8 cellular contexts compared by ENCODE assay signal in the genomic region with DNA sequence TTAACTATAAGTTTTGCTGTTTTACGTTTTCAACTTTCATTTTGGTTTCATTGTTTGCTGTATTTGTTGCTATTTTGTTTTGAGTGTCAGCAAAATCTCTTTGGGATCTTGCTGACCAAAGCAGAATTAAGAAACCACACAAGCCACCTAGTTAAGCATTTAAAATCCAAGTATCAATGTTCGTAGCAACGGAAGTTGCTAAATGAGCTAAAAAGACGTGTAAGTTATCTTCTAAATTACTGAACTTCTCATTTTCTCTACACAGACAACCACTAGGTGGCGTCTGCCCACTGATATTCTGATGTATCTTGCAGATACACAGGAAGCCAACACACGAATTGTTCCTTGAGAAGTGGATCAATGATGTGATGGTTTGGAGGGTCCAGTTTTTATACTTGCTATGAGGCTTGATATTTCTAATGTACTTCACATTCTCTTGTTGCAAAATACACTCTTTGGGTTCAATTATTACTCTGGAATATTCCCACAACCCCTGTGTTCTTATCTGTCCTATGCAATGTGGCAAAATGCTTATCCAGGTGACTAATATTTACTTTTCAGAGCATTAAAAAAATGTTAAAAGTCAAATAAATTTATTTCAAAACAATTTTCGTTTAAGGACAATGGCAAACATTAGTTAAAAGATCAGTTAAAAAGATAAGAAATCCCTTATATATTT.
A peak's percentile ranks its signal among the peaks of the same experiment; 100 is the strongest.
DNase-seq lines count a peak whose midpoint lies in the region; FAIRE-seq and TF ChIP-seq lines count a peak whose summit lies in the region.

No MANE protein-coding gene starts in this region.

- H3K27me3 ChIP-seq in KMS-11 (ENCODE audit: insufficient read depth, low read depth): no peaks in the 10 kb centered on the region
- no peaks in the 10 kb centered on the region for H3K27me3 ChIP-seq in mesendoderm (ENCODE audit: insufficient read depth, low read length, poor library complexity)
- H3K27me3 ChIP-seq in subcutaneous abdominal adipose tissue (ENCODE audit: control insufficient read depth in 5 of 5, insufficient read depth in 4 of 5, low read length in 5 of 5): no peaks in the 10 kb centered on the region

- H3K4me3 ChIP-seq in KMS-11 (IDR thresholded peaks at IDR 0.05; ENCODE audit: insufficient read depth, low read depth, low read length) (peak overlapping the region; percentile 38), choroid plexus epithelial cell (ENCODE audit: low read depth, low read length) (peak overlapping the region; percentile 1), mesendoderm (ENCODE audit: low read length) (no peak overlapping the region), subcutaneous abdominal adipose tissue (ENCODE audit: low read depth in 1 of 5, low read length in 5 of 5) (peak overlapping the region in 4 of 5 donors; percentile 37 to 56 (median 52))

- H3K4ac ChIP-seq in mesendoderm (ENCODE audit: low read depth, low read length): no peak overlapping the region

- no peak overlapping the region for H4K5ac ChIP-seq in mesendoderm (ENCODE audit: low read length)

- H3K4me1 ChIP-seq in KMS-11 (ENCODE audit: low read depth, poor library complexity, severe bottlenecking) (peaks cover 21% of the 10 kb centered on the region), mesendoderm (ENCODE audit: control insufficient read depth, low read depth, low read length) (no peaks in the 10 kb centered on the region), subcutaneous abdominal adipose tissue (ENCODE audit: control insufficient read depth in 5 of 5, insufficient read depth in 5 of 5, low read length in 5 of 5) (peaks cover 0 to 4% (median 0%) of the 10 kb centered on the region in 5 donors)

- H2BK120ac ChIP-seq in mesendoderm (ENCODE audit: low read depth, low read length): no peak overlapping the region

- H3K4me2 ChIP-seq in KMS-11 (peak overlapping the region; percentile 71), mesendoderm (ENCODE audit: low read length) (no peak overlapping the region)

- peak; percentile 71 for FAIRE-seq in G401.6 (lab: Jason Lieb, UNC)

- no peak overlapping the region for H3K18ac ChIP-seq in mesendoderm (ENCODE audit: low read length)

- H3K56ac ChIP-seq in mesendoderm (ENCODE audit: low read length): no peak overlapping the region

- H2BK5ac ChIP-seq in mesendoderm (ENCODE audit: low read length): no peak overlapping the region

- no peak overlapping the region for H2AK5ac ChIP-seq in mesendoderm (ENCODE audit: low read length)

- H3K79me2 ChIP-seq in KMS-11 (ENCODE audit: insufficient read depth, low read depth) (no peaks in the 10 kb centered on the region), mesendoderm (ENCODE audit: control insufficient read depth, insufficient read depth, low read length) (no peaks in the 10 kb centered on the region)

- H2AFZ ChIP-seq in KMS-11 (ENCODE audit: low read depth): peak overlapping the region; percentile 72

- peaks cover 0 to 2% (median 0%) of the 10 kb centered on the region in 5 donors for H3K9me3 ChIP-seq in subcutaneous abdominal adipose tissue (ENCODE audit: control insufficient read depth in 5 of 5, low read length in 5 of 5)

- H3K23ac ChIP-seq in mesendoderm (ENCODE audit: low read length): no peak overlapping the region

- H3K36me3 ChIP-seq in KMS-11 (ENCODE audit: insufficient read depth) (no peaks in the 10 kb centered on the region; the same call in 1 of the 2 replicates), mesendoderm (ENCODE audit: control insufficient read depth, insufficient read depth, low read length) (no peaks in the 10 kb centered on the region), subcutaneous abdominal adipose tissue (ENCODE audit: control insufficient read depth in 5 of 5, insufficient read depth in 5 of 5, low read length in 5 of 5) (no peaks in the 10 kb centered on the region)

- no peak overlapping the region for H4K8ac ChIP-seq in mesendoderm (ENCODE audit: low read depth, low read length)

- no CpG with 5 or more reads among the region's 7 CpGs for WGBS in mesendoderm (ENCODE audit: extremely low coverage, insufficient coverage, low lambda C conversion rate)

- peak; percentile 49 for DNase-seq in A172 (ENCODE audit: low spot score)
- peak; percentile 60 for DNase-seq in H4 (ENCODE audit: low spot score)
- peak; percentile 64 for DNase-seq in SIG-M5 treated with dmso at 0.1 percent for 504 hours (lab: John Stamatoyannopoulos, UW; ENCODE audit: unreplicated experiment)
- DNase-seq in choroid plexus epithelial cell (ENCODE audit: low read depth): peak; percentile 70
- peak; percentile 82 for DNase-seq in mesendoderm

- no peak overlapping the region for H2BK15ac ChIP-seq in mesendoderm (replicated peaks; ENCODE audit: low read depth)

- H3K79me1 ChIP-seq in mesendoderm (ENCODE audit: low read length): no peaks in the 10 kb centered on the region

- H4K20me1 ChIP-seq in KMS-11 (ENCODE audit: insufficient read depth): no peaks in the 10 kb centered on the region

- peak overlapping the region; percentile 58 for H3K27ac ChIP-seq in KMS-11
- no peak overlapping the region for H3K27ac ChIP-seq in mesendoderm (ENCODE audit: low read depth, low read length)
- H3K27ac ChIP-seq in subcutaneous abdominal adipose tissue (ENCODE audit: low read depth, low read length): no peak overlapping the region

- TF ChIP-seq CTCF in KMS-11 (conservative IDR thresholded peaks at IDR 0.05; ENCODE audit: low read depth, low read length) (peak; percentile 94), choroid plexus epithelial cell (conservative IDR thresholded peaks at IDR 0.05; ENCODE audit: low read depth, low read length) (peak; percentile 66)

- peak overlapping the region; percentile 40 for H3K9ac ChIP-seq in KMS-11
- H3K9ac ChIP-seq in mesendoderm (ENCODE audit: low read length): no peak overlapping the region
- no peak overlapping the region for H3K9ac ChIP-seq in subcutaneous abdominal adipose tissue (ENCODE audit: low read length in 5 of 5)
